ENCODE assay signal across 1 cellular context in genomic region chr19:40041718-40042117, GRCh38. TPM values are rescaled to one million over a fixed set of nuclear protein-coding genes. Genes with fewer than 3 reads are reported as not detected.
"Had no signal": no experiment of that assay in that cellular context is flagged by ENCODE, and none has a peak within 500 bp of the region (broad histone marks: within the 10 kb centered on the region; RNA-seq: fewer than 3 reads in every experiment).

No MANE protein-coding gene starts in this region.

RNA-seq across cellular contexts. Expression of gene ZNF546, which starts 44.9 kb away (rescaled TPM):
- total RNA-seq: HT-29 had no signal
